In the genomic region with DNA sequence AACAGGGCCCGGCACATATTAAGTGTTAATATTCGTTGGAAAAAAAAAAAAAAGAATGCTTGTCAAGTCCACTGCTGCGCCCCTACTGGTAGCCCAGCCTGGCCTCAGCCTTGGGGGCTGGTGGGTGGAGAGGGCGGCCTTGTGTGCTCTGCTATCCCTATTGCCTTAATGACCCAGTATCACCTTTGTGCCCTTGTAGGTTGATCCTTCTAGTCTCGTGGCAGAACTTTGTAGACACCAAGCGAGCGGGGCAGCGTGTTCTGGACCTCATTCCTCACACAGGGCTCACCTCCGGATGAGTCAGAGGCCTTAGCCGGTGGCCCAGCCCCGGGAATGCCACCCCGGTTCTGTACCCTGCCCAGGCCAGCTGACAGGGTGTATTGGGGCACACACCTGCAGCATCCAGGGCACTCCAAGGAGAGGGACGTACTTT, we compare ENCODE assay signal across 8 cellular contexts. TPM values are rescaled to one million over a fixed set of nuclear protein-coding genes. Genes with fewer than 3 reads are reported as not detected.
A peak's percentile ranks its signal among the peaks of the same experiment; 100 is the strongest.
DNase-seq lines count a peak whose midpoint lies in the region; ATAC-seq, FAIRE-seq and TF ChIP-seq lines count a peak whose summit lies in the region.

No MANE protein-coding gene starts in this region.

- H3K4me3 ChIP-seq in HCT116 (replicated peaks in 1 of 2; ENCODE audit: low read depth in 1 of 2, low read length in 2 of 2): peak overlapping the region; percentile 80 to 92
- peak overlapping the region in 2 of 3 donors; percentile 36 to 66 for H3K4me3 ChIP-seq in skeletal muscle tissue (ENCODE audit: low read length in 3 of 3)

- H3K27me3 ChIP-seq in HCT116 (ENCODE audit: insufficient read depth, low read length) (no peaks in the 10 kb centered on the region), skeletal muscle tissue (ENCODE audit: control insufficient read depth in 3 of 3, insufficient read depth in 3 of 3, low read length in 3 of 3) (peaks cover 0 to under 1% (median 0%) of the 10 kb centered on the region in 3 donors)

- ATAC-seq in HCT116: peak; percentile 18
- ATAC-seq in left ventricle myocardium superior: no peak
- no peak for ATAC-seq in HG02610 (IDR thresholded peaks at IDR 0.05; ENCODE audit: unreplicated experiment)

- H3K36me3 ChIP-seq in HCT116 (ENCODE audit: control insufficient read depth in 1 of 2, insufficient read depth in 2 of 2, low read length in 2 of 2) (no peaks in the 10 kb centered on the region), skeletal muscle tissue (ENCODE audit: control insufficient read depth in 3 of 3, insufficient read depth in 3 of 3, low read length in 3 of 3) (no peaks in the 10 kb centered on the region)

- TF ChIP-seq RAD21 in HCT116 (IDR thresholded peaks at IDR 0.05; ENCODE audit: low read depth): peak; percentile 35

- RAD21 ChIA-PET in HCT116 (lab: Charles Lee; ENCODE audit: low non-redundant PET in 1 of 2, low total read pairs in 2 of 2, uncharacterized antibody in 2 of 2, unreplicated experiment in 2 of 2): no interaction called here

- H3K27me3 Mint-ChIP-seq in activated T-helper 1 cell treated with anti-CD3 and anti-CD28 coated beads, Interleukin-12 subunit alpha, Interleukin-12 subunit beta, Interleukin-2, Interleukin-4 antibody, amounts not matched to agents 30 ng/mL and 10 ng/mL and 1 ng/mL, durations not matched to agents 14 hours and 24 hours and 36 hours (ENCODE audit: insufficient read depth): peaks cover 6% of the 10 kb centered on the region

- peak overlapping the region; percentile 96 for H3K27ac ChIP-seq in HCT116 (ENCODE audit: low read depth, low read length)
- H3K27ac ChIP-seq in skeletal muscle tissue (ENCODE audit: low read depth, low read length): peak overlapping the region; percentile 93

- POLR2A ChIA-PET in HCT116 (lab: Charles Lee): interaction anchor here (1.6 kb wide), 1 partner anchor 66 kb away, joined by 12 read pairs; no protein-coding TSS in a partner anchor

- no peak for FAIRE-seq in RCC 7860 (lab: Jason Lieb, UNC)

- H3K9ac ChIP-seq in HCT116 (ENCODE audit: low read length) (peak overlapping the region; percentile 99), skeletal muscle tissue (ENCODE audit: low read depth in 1 of 3, low read length in 3 of 3) (peak overlapping the region; percentile 40 to 88 (median 84))

- peaks cover 2% of the 10 kb centered on the region for H3K36me3 Mint-ChIP-seq in activated T-helper 1 cell treated with anti-CD3 and anti-CD28 coated beads, Interleukin-12 subunit alpha, Interleukin-12 subunit beta, Interleukin-2, Interleukin-4 antibody, amounts not matched to agents 30 ng/mL and 10 ng/mL and 1 ng/mL, durations not matched to agents 14 hours and 24 hours and 36 hours (ENCODE audit: low read depth)

- peaks cover 8% of the 10 kb centered on the region; the same call in 1 of the 2 replicates for H4K20me1 ChIP-seq in HCT116 (ENCODE audit: insufficient read depth)

- peak overlapping the region; percentile 93 for H3K4me2 ChIP-seq in HCT116 (ENCODE audit: low read length)

- peaks cover 35% of the 10 kb centered on the region for H3K79me2 ChIP-seq in HCT116 (ENCODE audit: insufficient read depth, low read length)

- TF ChIP-seq CTCF in HCT116 (IDR thresholded peaks at IDR 0.05 in 2 of 3, conservative IDR thresholded peaks at IDR 0.05 in 1 of 3; ENCODE audit: borderline replicate concordance in 1 of 3, insufficient read depth in 1 of 3, low read depth in 2 of 3, low read length in 2 of 3): peak; percentile 12 to 84 (median 83); a peak in 5 of 6 replicates

- DNase-seq in AML-193 (lab: John Stamatoyannopoulos, UW): peak; percentile 27 to 35
- DNase-seq in HCT116 (ENCODE audit: low read depth, low spot score): peak; percentile 54
- DNase-seq in activated T-helper 1 cell treated with anti-CD3 and anti-CD28 coated beads, Interleukin-12 subunit alpha, Interleukin-12 subunit beta, Interleukin-2, Interleukin-4 antibody, amounts not matched to agents 30 ng/mL and 10 ng/mL and 1 ng/mL, durations not matched to agents 14 hours and 24 hours and 36 hours (ENCODE audit: low spot score): no peak
- DNase-seq in left ventricle myocardium superior: peak; percentile 63
- no peak for DNase-seq in NCI-H1436 treated with DMSO at 0.1 percent for 48 hours (lab: John Stamatoyannopoulos, UW)
- no peak for DNase-seq in RCC 7860 (ENCODE audit: low spot score)

- no peaks in the 10 kb centered on the region for H3K9me2 ChIP-seq in HCT116 (ENCODE audit: insufficient read depth)

- H3K4me1 ChIP-seq in HCT116 (ENCODE audit: control insufficient read depth in 1 of 2, insufficient read depth in 2 of 2, low read length in 2 of 2): peaks cover 13 to 47% of the 10 kb centered on the region in 2 experiments
- peaks cover 13 to 16% (median 15%) of the 10 kb centered on the region in 3 donors for H3K4me1 ChIP-seq in skeletal muscle tissue (ENCODE audit: control insufficient read depth in 3 of 3, insufficient read depth in 3 of 3, low read length in 3 of 3)

- H3K9me3 Mint-ChIP-seq in activated T-helper 1 cell treated with anti-CD3 and anti-CD28 coated beads, Interleukin-12 subunit alpha, Interleukin-12 subunit beta, Interleukin-2, Interleukin-4 antibody, amounts not matched to agents 30 ng/mL and 10 ng/mL and 1 ng/mL, durations not matched to agents 14 hours and 24 hours and 36 hours: no peaks in the 10 kb centered on the region

- H3K4me3 Mint-ChIP-seq in activated T-helper 1 cell treated with anti-CD3 and anti-CD28 coated beads, Interleukin-12 subunit alpha, Interleukin-12 subunit beta, Interleukin-2, Interleukin-4 antibody, amounts not matched to agents 30 ng/mL and 10 ng/mL and 1 ng/mL, durations not matched to agents 14 hours and 24 hours and 36 hours: peak overlapping the region; percentile 78

- H2AFZ ChIP-seq in HCT116 (ENCODE audit: low read depth, low read length, poor library complexity, severe bottlenecking): no peak overlapping the region

- CTCF ChIA-PET in HCT116 (lab: Charles Lee): interaction anchor here (1.2 to 1.6 kb wide), 3 partner anchors 16 to 66 kb away, joined by 3 to 8 read pairs (median 5); no protein-coding TSS in a partner anchor

- no peaks in the 10 kb centered on the region for H3K9me3 ChIP-seq in HCT116 (ENCODE audit: control insufficient read depth in 1 of 2, insufficient read depth in 1 of 2, low read depth in 1 of 2, low read length in 2 of 2)
- no peaks in the 10 kb centered on the region for H3K9me3 ChIP-seq in skeletal muscle tissue (ENCODE audit: control insufficient read depth in 3 of 3, low read length in 3 of 3)

- BruUV-seq in HCT116 (replicated peaks; lab: Mats Ljungman, UMichigan): no TSS peak

- peaks cover 18% of the 10 kb centered on the region for H3K4me1 Mint-ChIP-seq in activated T-helper 1 cell treated with anti-CD3 and anti-CD28 coated beads, Interleukin-12 subunit alpha, Interleukin-12 subunit beta, Interleukin-2, Interleukin-4 antibody, amounts not matched to agents 30 ng/mL and 10 ng/mL and 1 ng/mL, durations not matched to agents 14 hours and 24 hours and 36 hours (ENCODE audit: low read depth)

- intact Hi-C loops in HCT116 (cut with micrococcal nuclease) (loop anchor here (10.0 kb wide), 1 partner anchor 324 kb away; no protein-coding TSS in a partner anchor), left ventricle myocardium superior (cut with micrococcal nuclease) (no loop called here)
- intact Hi-C loops in activated T-helper 1 cell treated with anti-CD3 and anti-CD28 coated beads, Interleukin-12 subunit alpha, Interleukin-12 subunit beta, Interleukin-2, Interleukin-4 antibody, amounts not matched to agents 30 ng/mL and 10 ng/mL and 1 ng/mL, durations not matched to agents 14 hours and 24 hours and 36 hours (cut with micrococcal nuclease): loop anchor here (5.0 kb wide), 3 partner anchors 273 to 768 kb away; a partner anchor contains a TSS

- peak; percentile 37 for TF ChIP-seq POLR2A in HCT116 (IDR thresholded peaks at IDR 0.05; ENCODE audit: borderline replicate concordance, extremely low read depth, insufficient read depth, insufficient read length)

- no peak overlapping the region for H3K27ac Mint-ChIP-seq in activated T-helper 1 cell treated with anti-CD3 and anti-CD28 coated beads, Interleukin-12 subunit alpha, Interleukin-12 subunit beta, Interleukin-2, Interleukin-4 antibody, amounts not matched to agents 30 ng/mL and 10 ng/mL and 1 ng/mL, durations not matched to agents 14 hours and 24 hours and 36 hours

TF ChIP-seq in HCT116, 20 proteins besides CTCF, POLR2A, EP300 and RAD21 (continues in another document):
- TF ChIP-seq JUND (IDR thresholded peaks at IDR 0.05): peak; percentile 44
- TF ChIP-seq, protein P1, sequence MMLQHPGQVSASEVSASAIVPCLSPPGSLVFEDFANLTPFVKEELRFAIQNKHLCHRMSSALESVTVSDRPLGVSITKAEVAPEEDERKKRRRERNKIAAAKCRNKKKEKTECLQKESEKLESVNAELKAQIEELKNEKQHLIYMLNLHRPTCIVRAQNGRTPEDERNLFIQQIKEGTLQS (IDR thresholded peaks at IDR 0.05): no peak
- no peak; the same call in 1 of the 2 replicates for TF ChIP-seq CBX3 (IDR thresholded peaks at IDR 0.05; ENCODE audit: low read depth)
- TF ChIP-seq, protein P2, sequence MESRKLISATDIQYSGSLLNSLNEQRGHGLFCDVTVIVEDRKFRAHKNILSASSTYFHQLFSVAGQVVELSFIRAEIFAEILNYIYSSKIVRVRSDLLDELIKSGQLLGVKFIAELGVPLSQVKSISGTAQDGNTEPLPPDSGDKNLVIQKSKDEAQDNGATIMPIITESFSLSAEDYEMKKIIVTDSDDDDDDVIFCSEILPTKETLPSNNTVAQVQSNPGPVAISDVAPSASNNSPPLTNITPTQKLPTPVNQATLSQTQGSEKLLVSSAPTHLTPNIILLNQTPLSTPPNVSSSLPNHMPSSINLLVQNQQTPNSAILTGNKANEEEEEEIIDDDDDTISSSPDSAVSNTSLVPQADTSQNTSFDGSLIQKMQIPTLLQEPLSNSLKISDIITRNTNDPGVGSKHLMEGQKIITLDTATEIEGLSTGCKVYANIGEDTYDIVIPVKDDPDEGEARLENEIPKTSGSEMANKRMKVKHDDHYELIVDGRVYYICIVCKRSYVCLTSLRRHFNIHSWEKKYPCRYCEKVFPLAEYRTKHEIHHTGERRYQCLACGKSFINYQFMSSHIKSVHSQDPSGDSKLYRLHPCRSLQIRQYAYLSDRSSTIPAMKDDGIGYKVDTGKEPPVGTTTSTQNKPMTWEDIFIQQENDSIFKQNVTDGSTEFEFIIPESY (IDR thresholded peaks at IDR 0.05; ENCODE audit: extremely low read depth, insufficient replicate concordance, low read length): no peak
- no peak for TF ChIP-seq SRF (IDR thresholded peaks at IDR 0.05; ENCODE audit: low read depth)
- no peak for TF ChIP-seq EZH2phosphoT487 (IDR thresholded peaks at IDR 0.05; ENCODE audit: borderline replicate concordance)
- TF ChIP-seq ELF1 (IDR thresholded peaks at IDR 0.05; ENCODE audit: borderline replicate concordance, low read depth): no peak
- TF ChIP-seq FOSL1 (IDR thresholded peaks at IDR 0.05; ENCODE audit: low read depth): peak; percentile 79

RNA-seq across cellular contexts. Expression of a gene that starts 1.8 kb away (rescaled TPM):
- 30.7 TPM for total RNA-seq in HCT116 (2021; ENCODE audit: unreplicated experiment)
- 13.6 and 15.0 TPM in 2 replicates for polyA plus RNA-seq in HCT116 (2012)
- 23.9 and 25.2 TPM in 2 replicates for total RNA-seq in activated T-helper 1 cell treated with anti-CD3 and anti-CD28 coated beads, Interleukin-12 subunit alpha, Interleukin-12 subunit beta, Interleukin-2, Interleukin-4 antibody, amounts not matched to agents 30 ng/mL and 10 ng/mL and 1 ng/mL, durations not matched to agents 14 hours and 24 hours and 36 hours
- 13.0 TPM for total RNA-seq in left ventricle myocardium superior
- total RNA-seq in skeletal muscle tissue: 10.4 TPM

Comparison
In these comparisons a context has a peak if more than half of its experiments do, and no peak if none do; other contexts are left out.
1. DNase-seq: peak in AML-193 (2 of 2), HCT116 (single experiment) and left ventricle myocardium superior (single experiment); none in activated T-helper 1 cell treated with anti-CD3 and anti-CD28 coated beads, Interleukin-12 subunit alpha, Interleukin-12 subunit beta, Interleukin-2, Interleukin-4 antibody, amounts not matched to agents 30 ng/mL and 10 ng/mL and 1 ng/mL, durations not matched to agents 14 hours and 24 hours and 36 hours (single experiment), NCI-H1436 treated with DMSO at 0.1 percent for 48 hours (single experiment) and RCC 7860 (single experiment).